In genomic region chr19:1239796-1240737, GRCh38 we compare ENCODE assay signal across 8 cellular contexts. TPM values are rescaled to one million over a fixed set of nuclear protein-coding genes. Genes with fewer than 3 reads are reported as not detected.
DNase-seq lines count a peak whose midpoint lies in the region; ATAC-seq and TF ChIP-seq lines count a peak whose summit lies in the region.

No MANE protein-coding gene starts in this region.

- DNase-seq in OCI-LY7 (ENCODE audit: low spot score) (peak; percentile 89), activated T-cell treated with anti-CD3 and anti-CD28 coated beads for 48 hours (ENCODE audit: low read depth) (peak; percentile 96), erythroblast (lab: John Stamatoyannopoulos, UW) (peak; percentile 95 to 96), mucosa of gallbladder (ENCODE audit: low spot score) (peak; percentile 88)
- DNase-seq in stimulated activated CD8-positive, alpha-beta memory T cell treated with anti-CD3 and anti-CD28 coated beads, Interleukin-4, amount 100 ng/mL, for 24 hours (ENCODE audit: low read depth), result peak; percentile 96

- H3K36me3 ChIP-seq in HUES48 (ENCODE audit: control insufficient read depth, insufficient read depth, low read length) (peaks cover 10% of the 10 kb centered on the region), OCI-LY7 (ENCODE audit: insufficient read depth, low read length) (peaks cover 16% of the 10 kb centered on the region; the same call in 1 of the 2 replicates)

- H3K9ac ChIP-seq in HUES48 (ENCODE audit: low read depth, low read length), result peak overlapping the region; percentile 62

- BruUV-seq in OCI-LY7 (replicated peaks; lab: Mats Ljungman, UMichigan), result no TSS peak

- H3K4me2 ChIP-seq in OCI-LY7 (ENCODE audit: low read length), result peak overlapping the region; percentile 86

- peak overlapping the region; percentile 67 for H3K4me3 ChIP-seq in HUES48 (ENCODE audit: low read depth, low read length)
- peak overlapping the region; percentile 48 for H3K4me3 ChIP-seq in OCI-LY7 (ENCODE audit: low read depth, low read length, poor library complexity, severe bottlenecking)

- no peaks in the 10 kb centered on the region for H3K27me3 ChIP-seq in HUES48 (ENCODE audit: control insufficient read depth, insufficient read depth, low read length)

- H3K27ac ChIP-seq in HUES48 (ENCODE audit: low read depth, low read length) (peak overlapping the region; percentile 64), OCI-LY7 (ENCODE audit: low read depth, low read length, poor library complexity, severe bottlenecking) (no peak overlapping the region)

- no peak for ATAC-seq in HG02610 (IDR thresholded peaks at IDR 0.05; ENCODE audit: unreplicated experiment)

- POLR2A ChIA-PET in OCI-LY7 (lab: Charles Lee), result interaction anchor here (0.7 to 1.2 kb wide), 2 partner anchors 29 to 237 kb away, joined by 3 to 8 read pairs; no protein-coding TSS in a partner anchor

- H3K4me1 ChIP-seq in HUES48 (ENCODE audit: control insufficient read depth, insufficient read depth, low read length) (0 out of 2 replicates have a peak, but pooled peaks cover 5% of the 10 kb centered on the region), OCI-LY7 (ENCODE audit: insufficient read depth, low read length, poor library complexity, severe bottlenecking) (peaks cover 39% of the 10 kb centered on the region)

- H3K9me2 ChIP-seq in OCI-LY7 (ENCODE audit: insufficient read depth, low read length), result no peaks in the 10 kb centered on the region

- H3K79me2 ChIP-seq in OCI-LY7 (ENCODE audit: insufficient read depth, low read depth, low read length), result peaks cover 16% of the 10 kb centered on the region; the same call in 1 of the 2 replicates

- intact Hi-C loops in OCI-LY7 (cut with micrococcal nuclease; ENCODE audit: unreplicated experiment), result loop anchor here (2.0 kb wide), 1 partner anchor 107 kb away; no protein-coding TSS in a partner anchor

- H4K20me1 ChIP-seq in OCI-LY7 (ENCODE audit: insufficient read depth, low read length), result no peaks in the 10 kb centered on the region

- CTCF ChIA-PET in OCI-LY7 (lab: Charles Lee; ENCODE audit: unreplicated experiment), result no interaction called here

- H3K9me3 ChIP-seq in HUES48 (ENCODE audit: control insufficient read depth, insufficient read depth, low read length), result no peaks in the 10 kb centered on the region
- H3K9me3 ChIP-seq in OCI-LY7 (ENCODE audit: low read length), result no peaks in the 10 kb centered on the region

- TF ChIP-seq POLR2A in erythroblast (IDR thresholded peaks at IDR 0.05; ENCODE audit: low read length), result no peak

- H2AFZ ChIP-seq in OCI-LY7 (ENCODE audit: low read length), result peak overlapping the region; percentile 24; the same call in 1 of the 2 replicates

- peak; percentile 94 for TF ChIP-seq CTCF in GM12874 (IDR thresholded peaks at IDR 0.05; ENCODE audit: insufficient read depth, low read depth, low read length)
- TF ChIP-seq CTCF in OCI-LY7 (conservative IDR thresholded peaks at IDR 0.05; ENCODE audit: low read length), result peak; percentile 79

RNA-seq across cellular contexts. Expression of gene ATP5F1D, which starts 1.5 kb away (rescaled TPM):
- total RNA-seq in OCI-LY7 (2014; rRNA removed; shearing (Covaris generic)), result 51.8 and 82.1 TPM in 2 replicates
- 207 and 266 TPM in 2 replicates for total RNA-seq in OCI-LY7 (2022)
- total RNA-seq in mucosa of gallbladder, result 213 TPM

RNA-seq across cellular contexts. Expression of gene CBARP, which starts 2.3 kb away (rescaled TPM):
- total RNA-seq in OCI-LY7 (2014; rRNA removed; shearing (Covaris generic)), result 0.09 and 0.33 TPM in 2 replicates
- total RNA-seq in OCI-LY7 (2022), result 0.13 and 0.18 TPM in 2 replicates
- 1.1 TPM for total RNA-seq in mucosa of gallbladder

RNA-seq across cellular contexts. Expression of gene MIDN, which starts 8.3 kb away (rescaled TPM):
- total RNA-seq in OCI-LY7 (2014; rRNA removed; shearing (Covaris generic)), result 11.7 and 20.3 TPM in 2 replicates
- total RNA-seq in OCI-LY7 (2022), result 70.9 and 75.8 TPM in 2 replicates
- 127 TPM for total RNA-seq in mucosa of gallbladder

RNA-seq across cellular contexts. Expression of gene CIRBP, which starts 29.1 kb away (rescaled TPM):
- total RNA-seq in OCI-LY7 (2014; rRNA removed; shearing (Covaris generic)), result 278 and 287 TPM in 2 replicates
- 309 and 321 TPM in 2 replicates for total RNA-seq in OCI-LY7 (2022)
- 382 TPM for total RNA-seq in mucosa of gallbladder

RNA-seq across cellular contexts. Expression of gene STK11, which starts 34.5 kb away (rescaled TPM):
- 68.7 and 78.4 TPM in 2 replicates for total RNA-seq in OCI-LY7 (2014; rRNA removed; shearing (Covaris generic))
- total RNA-seq in OCI-LY7 (2022) (76.5 and 82.2 TPM in 2 replicates), mucosa of gallbladder (72.2 TPM)
